8 cellular contexts compared by ENCODE assay signal in genomic region chr17:3710951-3711383, GRCh38. TPM values are rescaled to one million over a fixed set of nuclear protein-coding genes. Genes with fewer than 3 reads are reported as not detected.
A peak's percentile ranks its signal among the peaks of the same experiment; 100 is the strongest.
DNase-seq lines count a peak whose midpoint lies in the region; ATAC-seq, FAIRE-seq and TF ChIP-seq lines count a peak whose summit lies in the region.

No MANE protein-coding gene starts in this region.

- POLR2A ChIA-PET in GM12878 (lab: Charles Lee), result interaction anchor here (0.6 to 1.7 kb wide), 8 partner anchors 9 to 1986 kb away, joined by 3 to 8 read pairs (median 4); partner anchors contain the start of genes P2RX5 and WDR81

- no peak for TF ChIP-seq POLR2A in heart left ventricle (IDR thresholded peaks at IDR 0.05)
- no peak for TF ChIP-seq POLR2A in GM12878 (IDR thresholded peaks at IDR 0.05; ENCODE audit: low read depth, low read length)

- peak overlapping the region; percentile 26 for H3K4me3 Mint-ChIP-seq in T-helper 17 cell

- H4K20me1 ChIP-seq in GM12878 (ENCODE audit: control insufficient read depth, insufficient read depth), result no peaks in the 10 kb centered on the region

- H3K9ac ChIP-seq in GM12878 (ENCODE audit: control insufficient read depth, insufficient read depth, low read length), result peak overlapping the region; percentile 14; the same call in 1 of the 2 replicates

- CTCF ChIA-PET in GM12878 (lab: Yijun Ruan, JAX), result interaction anchor here (0.8 to 2.8 kb wide), 10 partner anchors 9 to 152 kb away, joined by 3 to 12 read pairs (median 5); partner anchors contain the start of genes HASPIN and P2RX5

- DNase-seq in heart left ventricle (no peak), left ventricle myocardium inferior (no peak), T-helper 17 cell (peak in 2 of 3 donors; percentile 40 to 50), GM12878 (ENCODE audit: low read depth, low spot score) (peak; percentile 100), HPDE6-E6E7 (ENCODE audit: extremely low spot score) (no peak), NCI-H2171 treated with DMSO at 0.1 percent for 48 hours (lab: John Stamatoyannopoulos, UW) (no peak)
- peak; percentile 84 for DNase-seq in stimulated activated CD4-positive, alpha-beta T cell treated with anti-CD3 and anti-CD28 coated beads, Interleukin-1b, Interleukin-23, amount 100 ng/mL, for 48 hours

- no TSS peak for BruUV-seq in GM12878 (replicated peaks; lab: Mats Ljungman, UMichigan)

- 72 to 82% (median 75%) methylated on average over 5 of the region's 5 CpGs for WGBS in heart left ventricle, 4 donors
- 0% methylated on average over 5 of the region's 5 CpGs for WGBS in GM12878 (ENCODE audit: insufficient coverage, insufficient replicate concordance, low lambda C conversion rate, missing lambda C conversion rate)

- H3K9me3 ChIP-seq in heart left ventricle, result no peaks in the 10 kb centered on the region
- H3K9me3 ChIP-seq in left ventricle myocardium inferior (replicated peaks), result no peaks in the 10 kb centered on the region
- no peaks in the 10 kb centered on the region for H3K9me3 ChIP-seq in T-helper 17 cell (ENCODE audit: control insufficient read depth, low read length, poor library complexity, severe bottlenecking)
- H3K9me3 ChIP-seq in GM12878 (replicated peaks; ENCODE audit: control insufficient read depth, insufficient read depth, low read length), result no peaks in the 10 kb centered on the region

- FAIRE-seq in GM12878 (lab: Jason Lieb, UNC), result peak; percentile 99

- H3K36me3 ChIP-seq in heart left ventricle (peaks cover 4 to 45% (median 33%) of the 10 kb centered on the region in 9 donors), left ventricle myocardium inferior (peaks cover 35% of the 10 kb centered on the region), GM12878 (ENCODE audit: control insufficient read depth in 2 of 2, insufficient read depth in 2 of 2, low read length in 1 of 2) (0 out of 4 replicates have a peak, but pooled peaks cover 0 to 5% of the 10 kb centered on the region in 2 experiments)

- H3K27me3 ChIP-seq in heart left ventricle (no peaks in the 10 kb centered on the region), left ventricle myocardium inferior (ENCODE audit: low read depth) (no peaks in the 10 kb centered on the region), GM12878 (replicated peaks in 1 of 2; ENCODE audit: control insufficient read depth in 2 of 2, insufficient read depth in 2 of 2, low read length in 1 of 2) (no peaks in the 10 kb centered on the region)

- ATAC-seq in heart left ventricle (peak in 3 of 4 donors; percentile 22 to 42 (median 36)), HG03159 (IDR thresholded peaks at IDR 0.05; ENCODE audit: unreplicated experiment) (peak; percentile 91), T-helper 17 cell (peak; percentile 97), GM12878 (peak; percentile 98)

- peak overlapping the region; percentile 76 for H3K27ac Mint-ChIP-seq in T-helper 17 cell

- H3K79me2 ChIP-seq in GM12878 (ENCODE audit: control insufficient read depth, insufficient read depth, low read length), result no peaks in the 10 kb centered on the region

- intact Hi-C loops in heart left ventricle (cut with DNase I), result no loop called here
- intact Hi-C loops in left ventricle myocardium inferior (cut with micrococcal nuclease), result no loop called here
- intact Hi-C loops in GM12878 (cut with micrococcal nuclease; ENCODE audit: unreplicated experiment), result loop anchor here (1.0 to 2.0 kb wide), 2 partner anchors 16 to 17 kb away; no protein-coding TSS in a partner anchor

- H3K27me3 Mint-ChIP-seq in T-helper 17 cell, result no peaks in the 10 kb centered on the region

- peaks cover 0 to 38% (median 0%) of the 10 kb centered on the region in 12 donors for H3K4me1 ChIP-seq in heart left ventricle
- H3K4me1 ChIP-seq in left ventricle myocardium inferior, result no peaks in the 10 kb centered on the region
- peaks cover 27% of the 10 kb centered on the region for H3K4me1 ChIP-seq in GM12878 (ENCODE audit: control insufficient read depth, insufficient read depth, low read length)

- no peak for TF ChIP-seq RAD21 in GM12878 (IDR thresholded peaks at IDR 0.05; ENCODE audit: insufficient read depth, low read depth, low read length)

- peak overlapping the region; percentile 61 for H3K4me2 ChIP-seq in GM12878 (ENCODE audit: control insufficient read depth, insufficient read depth)

- RAD21 ChIA-PET in GM12878 (lab: Charles Lee; ENCODE audit: unreplicated experiment), result interaction anchor here (0.7 to 3.5 kb wide), 13 partner anchors 9 to 186 kb away, joined by 3 to 27 read pairs (median 5); partner anchors contain the start of genes HASPIN, P2RX5 and TRPV3

- peak overlapping the region; percentile 43 for H2AFZ ChIP-seq in GM12878 (ENCODE audit: control insufficient read depth, low read depth, low read length)

- SMC1A ChIA-PET in GM12878 (lab: Charles Lee; ENCODE audit: uncharacterized antibody, unreplicated experiment), result interaction anchor here (0.7 to 4.0 kb wide), 12 partner anchors 9 to 200 kb away, joined by 3 to 33 read pairs (median 4); partner anchors contain the start of genes CTNS, HASPIN, P2RX5 and SHPK

- H3K27ac ChIP-seq in heart left ventricle (peak overlapping the region in 1 of 12 donors; percentile 68), left ventricle myocardium inferior (replicated peaks) (no peak overlapping the region), GM12878 (ENCODE audit: control insufficient read depth, insufficient read depth) (peak overlapping the region; percentile 68)

- peaks cover 27% of the 10 kb centered on the region for H3K4me1 Mint-ChIP-seq in T-helper 17 cell

- no peak for TF ChIP-seq CTCF in heart left ventricle (IDR thresholded peaks at IDR 0.05)
- TF ChIP-seq CTCF in left ventricle myocardium inferior (IDR thresholded peaks at IDR 0.05; ENCODE audit: borderline replicate concordance), result no peak
- TF ChIP-seq CTCF in GM12878 (IDR thresholded peaks at IDR 0.05 in 2 of 3, conservative IDR thresholded peaks at IDR 0.05 in 1 of 3; ENCODE audit: control insufficient read depth in 2 of 3, extremely low read depth in 1 of 3, insufficient read depth in 1 of 3, low read depth in 3 of 3, low read length in 3 of 3), result no peak

- no peak overlapping the region for H3K4me3 ChIP-seq in heart left ventricle
- no peak overlapping the region for H3K4me3 ChIP-seq in left ventricle myocardium inferior
- no peak overlapping the region for H3K4me3 ChIP-seq in GM12878

- in situ Hi-C loops in GM12878 (cut with MboI), result loop anchor here (25.0 kb wide), 1 partner anchor 1501 kb away; no protein-coding TSS in a partner anchor

- peak; percentile 70 to 94; a peak in 3 of 4 replicates for TF ChIP-seq EP300 in GM12878 (IDR thresholded peaks at IDR 0.05; ENCODE audit: borderline replicate concordance in 1 of 2, control insufficient read depth in 1 of 2, low read depth in 2 of 2, low read length in 2 of 2)

- H3K36me3 Mint-ChIP-seq in T-helper 17 cell (ENCODE audit: low read depth), result peaks cover 4% of the 10 kb centered on the region

RNA-seq across cellular contexts. Expression of gene HASPIN, which starts 12.7 kb away (rescaled TPM):
- 1 to 10 TPM in 1 of 9 donors, under 1 TPM in 8; 0.15 to 2.1 (median 0.32) TPM for total RNA-seq in heart left ventricle
- 1 to 10 TPM in 1 of 2 donors, not detected in 1; 1.1 TPM for polyA plus RNA-seq in heart left ventricle
- total RNA-seq in left ventricle myocardium inferior, result 0.33 TPM
- under 1 TPM; 0.22 to 0.31 TPM for total RNA-seq in T-helper 17 cell
- total RNA-seq in GM12878 (2013; cell fraction: nucleolus; rRNA removed), result 10.4 and 13.0 TPM in 2 replicates
- 14.9 and 16.5 TPM in 2 replicates for total RNA-seq in GM12878 (2014; rRNA removed)
- total RNA-seq in GM12878 (2014; rRNA removed; fragmentation: Illumina TruSeq; extraction: Trizol), result 11.7 and 13.1 TPM in 2 replicates
- 16.5 and 18.0 TPM in 2 replicates for total RNA-seq in GM12878 (2021)
- 3.8 TPM for polyA plus RNA-seq in GM12878 (2011; ENCODE audit: low read depth)
- polyA plus RNA-seq in GM12878 (2011; rRNA removed), result 6.1 and 7.1 TPM in 2 replicates
- polyA plus RNA-seq in GM12878 (2011; cell fraction: cytosol; rRNA removed), result 5.5 and 6.8 TPM in 2 replicates
- polyA plus RNA-seq in GM12878 (2011; cell fraction: nucleus; rRNA removed), result 3.7 and 5.2 TPM in 2 replicates
- 4.2 and 4.6 TPM in 2 replicates for polyA plus RNA-seq in GM12878 (2012)
- 13.4 and 16.4 TPM in 2 replicates for polyA plus RNA-seq in GM12878 (2014; fragmentation: Illumina TruSeq; extraction: Trizol)
- under 1 TPM; 0.80 to 0.97 TPM for polyA plus RNA-seq in GM12878 (2014; fragmentation: Nextera tagmentation; extraction: Ambion mirVana)
- 11.4 and 12.2 TPM in 2 replicates for polyA plus RNA-seq in GM12878 (2014; rRNA removed)
- polyA plus RNA-seq in GM12878 (2016; fragmentation: Nextera tagmentation; extraction: Ambion mirVana), result 1 to 10 TPM; 8.7 TPM
- 10.6 and 11.2 TPM in 2 replicates for polyA minus RNA-seq in GM12878 (2011; rRNA and poly(A)+ RNA removed)
- 6.1 and 10.3 TPM in 2 replicates for polyA minus RNA-seq in GM12878 (2011; cell fraction: cytosol; rRNA and poly(A)+ RNA removed)
- polyA minus RNA-seq in GM12878 (2011; cell fraction: nucleus; rRNA and poly(A)+ RNA removed), result 5.2 and 10.4 TPM in 2 replicates

RNA-seq across cellular contexts. Expression of gene P2RX5, which starts 15.0 kb away (rescaled TPM):
- total RNA-seq in heart left ventricle (10 to 100 TPM in 6 of 9 donors, 1 to 10 TPM in 3; 5.4 to 66.4 (median 14.3) TPM), left ventricle myocardium inferior (18.3 TPM), T-helper 17 cell (10 to 100 TPM; 21.8 to 34.2 TPM), GM12878 (2014; rRNA removed) (22.5 and 25.2 TPM in 2 replicates), GM12878 (2014; rRNA removed; fragmentation: Illumina TruSeq; extraction: Trizol) (17.9 and 20.0 TPM in 2 replicates), GM12878 (2021) (24.8 and 27.2 TPM in 2 replicates)
- polyA plus RNA-seq in heart left ventricle (100 to 1,000 TPM in 1 of 2 donors, 10 to 100 TPM in 1; 13.1 to 108 TPM), GM12878 (2011; rRNA removed) (5.1 and 10.0 TPM in 2 replicates), GM12878 (2014; fragmentation: Illumina TruSeq; extraction: Trizol) (18.4 and 28.8 TPM in 2 replicates), GM12878 (2014; fragmentation: Nextera tagmentation; extraction: Ambion mirVana) (10 to 100 TPM in 1 of 2 experiments, 1 to 10 TPM in 1; 6.9 to 14.2 TPM), GM12878 (2014; rRNA removed) (18.1 and 22.5 TPM in 2 replicates), GM12878 (2016; fragmentation: Nextera tagmentation; extraction: Ambion mirVana) (10 to 100 TPM; 19.1 to 23.1 TPM)
- 276 and 346 TPM in 2 replicates for total RNA-seq in GM12878 (2013; cell fraction: nucleolus; rRNA removed)
- 28.3 TPM for polyA plus RNA-seq in GM12878 (2011; ENCODE audit: low read depth)
- 18.6 TPM in 2 replicates for polyA plus RNA-seq in GM12878 (2011; cell fraction: cytosol; rRNA removed)
- 28.6 and 31.4 TPM in 2 replicates for polyA plus RNA-seq in GM12878 (2011; cell fraction: nucleus; rRNA removed)
- polyA plus RNA-seq in GM12878 (2012), result 23.7 and 37.9 TPM in 2 replicates
- 8.0 and 11.7 TPM in 2 replicates for polyA minus RNA-seq in GM12878 (2011; rRNA and poly(A)+ RNA removed)
- 5.5 and 5.7 TPM in 2 replicates for polyA minus RNA-seq in GM12878 (2011; cell fraction: cytosol; rRNA and poly(A)+ RNA removed)
- 5.7 and 10.2 TPM in 2 replicates for polyA minus RNA-seq in GM12878 (2011; cell fraction: nucleus; rRNA and poly(A)+ RNA removed)

RNA-seq across cellular contexts. Expression of gene EMC6, which starts 42.4 kb away (rescaled TPM):
- total RNA-seq in heart left ventricle (10 to 100 TPM; 24.2 to 78.2 (median 51.9) TPM), left ventricle myocardium inferior (57.0 TPM), T-helper 17 cell (10 to 100 TPM; 23.0 to 28.7 TPM), GM12878 (2014; rRNA removed) (24.5 and 37.3 TPM in 2 replicates), GM12878 (2014; rRNA removed; fragmentation: Illumina TruSeq; extraction: Trizol) (28.3 and 34.5 TPM in 2 replicates), GM12878 (2021) (63.6 and 64.2 TPM in 2 replicates)
- polyA plus RNA-seq in heart left ventricle (100 to 1,000 TPM; 141 to 190 TPM), GM12878 (2011; rRNA removed) (20.0 and 28.8 TPM in 2 replicates), GM12878 (2014; fragmentation: Illumina TruSeq; extraction: Trizol) (11.1 and 27.6 TPM in 2 replicates), GM12878 (2014; fragmentation: Nextera tagmentation; extraction: Ambion mirVana) (10 to 100 TPM in 1 of 2 experiments, 1 to 10 TPM in 1; 5.1 to 32.2 TPM), GM12878 (2014; rRNA removed) (162 and 165 TPM in 2 replicates), GM12878 (2016; fragmentation: Nextera tagmentation; extraction: Ambion mirVana) (100 to 1,000 TPM; 170 to 172 TPM)
- total RNA-seq in GM12878 (2013; cell fraction: nucleolus; rRNA removed), result 5.7 and 5.8 TPM in 2 replicates
- polyA plus RNA-seq in GM12878 (2011; ENCODE audit: low read depth), result 42.5 TPM
- 57.3 and 89.4 TPM in 2 replicates for polyA plus RNA-seq in GM12878 (2011; cell fraction: cytosol; rRNA removed)
- 24.3 and 28.1 TPM in 2 replicates for polyA plus RNA-seq in GM12878 (2011; cell fraction: nucleus; rRNA removed)
- polyA plus RNA-seq in GM12878 (2012), result 41.1 and 48.2 TPM in 2 replicates
- polyA minus RNA-seq in GM12878 (2011; rRNA and poly(A)+ RNA removed), result 2.9 and 8.0 TPM in 2 replicates
- 9.9 and 16.2 TPM in 2 replicates for polyA minus RNA-seq in GM12878 (2011; cell fraction: cytosol; rRNA and poly(A)+ RNA removed)
- 8.7 and 14.6 TPM in 2 replicates for polyA minus RNA-seq in GM12878 (2011; cell fraction: nucleus; rRNA and poly(A)+ RNA removed)

RNA-seq across cellular contexts. Expression of gene TAX1BP3, which starts 42.6 kb away (rescaled TPM):
- total RNA-seq in heart left ventricle (100 to 1,000 TPM; 122 to 291 (median 177) TPM), left ventricle myocardium inferior (165 TPM), T-helper 17 cell (10 to 100 TPM in 1 of 2 donors, 1 to 10 TPM in 1; 9.1 to 32.9 TPM), GM12878 (2014; rRNA removed) (28.2 and 29.8 TPM in 2 replicates), GM12878 (2014; rRNA removed; fragmentation: Illumina TruSeq; extraction: Trizol) (9.2 and 10.6 TPM in 2 replicates), GM12878 (2021) (23.4 and 24.6 TPM in 2 replicates)
- polyA plus RNA-seq in heart left ventricle (100 to 1,000 TPM; 131 to 203 TPM), GM12878 (2011; rRNA removed) (3.6 and 5.0 TPM in 2 replicates), GM12878 (2014; fragmentation: Illumina TruSeq; extraction: Trizol) (4.4 and 8.3 TPM in 2 replicates), GM12878 (2014; fragmentation: Nextera tagmentation; extraction: Ambion mirVana) (1 to 10 TPM in 1 of 2 experiments, under 1 TPM in 1; 1.00 to 4.7 TPM), GM12878 (2014; rRNA removed) (17.2 and 20.2 TPM in 2 replicates), GM12878 (2016; fragmentation: Nextera tagmentation; extraction: Ambion mirVana) (10 to 100 TPM; 38.1 to 40.4 TPM)
- 6.5 and 8.0 TPM in 2 replicates for total RNA-seq in GM12878 (2013; cell fraction: nucleolus; rRNA removed)
- 3.6 TPM for polyA plus RNA-seq in GM12878 (2011; ENCODE audit: low read depth)
- polyA plus RNA-seq in GM12878 (2011; cell fraction: cytosol; rRNA removed), result 9.1 and 11.2 TPM in 2 replicates
- polyA plus RNA-seq in GM12878 (2011; cell fraction: nucleus; rRNA removed), result 7.3 and 8.5 TPM in 2 replicates
- polyA plus RNA-seq in GM12878 (2012), result 12.3 and 12.9 TPM in 2 replicates
- 3.1 and 5.0 TPM in 2 replicates for polyA minus RNA-seq in GM12878 (2011; rRNA and poly(A)+ RNA removed)
- 3.6 and 7.6 TPM in 2 replicates for polyA minus RNA-seq in GM12878 (2011; cell fraction: cytosol; rRNA and poly(A)+ RNA removed)
- polyA minus RNA-seq in GM12878 (2011; cell fraction: nucleus; rRNA and poly(A)+ RNA removed), result 1.2 and 3.3 TPM in 2 replicates

Comparison
In these comparisons a context has a peak if more than half of its experiments do, and no peak if none do; other contexts are left out.
1. ATAC-seq: peak in every context shown above with its lines; median percentile 98 in GM12878; 97 in T-helper 17 cell; 91 in HG03159; 36 in heart left ventricle.
2. DNase-seq: peak in T-helper 17 cell (2 of 3), GM12878 (single experiment) and stimulated activated CD4-positive, alpha-beta T cell treated with anti-CD3 and anti-CD28 coated beads, Interleukin-1b, Interleukin-23, amount 100 ng/mL, for 48 hours (single experiment); none in heart left ventricle (0 of 5), left ventricle myocardium inferior (single experiment), HPDE6-E6E7 (single experiment) and NCI-H2171 treated with DMSO at 0.1 percent for 48 hours (single experiment).